18 cellular contexts compared by ENCODE assay signal in genomic region chr1:222028151-222028550, GRCh38.
"Had no signal": no experiment of that assay in that cellular context is flagged by ENCODE, and none has a peak within 500 bp of the region (broad histone marks: within the 10 kb centered on the region; RNA-seq: fewer than 3 reads in every experiment).

No MANE protein-coding gene starts in this region.

- H3K36me3 ChIP-seq: brain microvascular endothelial cell, thyroid gland had no signal

- H3K27me3 Mint-ChIP-seq: stimulated activated memory B cell treated with anti-CD40 and anti-IgM and Interleukin-4, amounts not matched to agents 10 μg/mL and 1 μg/mL and 100 μg/mL, for 72 hours had no signal

- H3K9me3 Mint-ChIP-seq: central memory CD8-positive, alpha-beta T cell; immature natural killer cell; nephron; stimulated activated memory B cell treated with anti-CD40 and anti-IgM and Interleukin-4, amounts not matched to agents 10 μg/mL and 1 μg/mL and 100 μg/mL, for 72 hours had no signal

- H3K27ac ChIP-seq: brain microvascular endothelial cell, thyroid gland had no signal

- ATAC-seq: stimulated activated memory B cell treated with anti-CD40 and anti-IgM and Interleukin-4, amounts not matched to agents 10 μg/mL and 1 μg/mL and 100 μg/mL, for 72 hours had no signal

- DNase-seq: activated CD4-positive, alpha-beta T cell treated with anti-CD3 and anti-CD28 coated beads for 1 hour; activated CD4-positive, alpha-beta T cell treated with anti-CD3 and anti-CD28 coated beads, Interleukin-2, amount 50 U/mL, for 4 hours; activated naive CD4-positive, alpha-beta T cell; activated T-cell treated with anti-CD3 and anti-CD28 coated beads for 4 hours; anterior cingulate cortex; brain microvascular endothelial cell; cortex of kidney; effector CD4-positive, alpha-beta T cell; foreskin fibroblast; immature natural killer cell; nucleus accumbens; posterior cingulate gyrus; retina; stimulated activated CD4-positive, alpha-beta T cell treated with anti-CD3 and anti-CD28 coated beads, Interleukin-2, amount 100 ng/mL, for 48 hours; thyroid gland had no signal

- H3K4me3 ChIP-seq: thyroid gland had no signal

- H3K9me3 ChIP-seq: thyroid gland had no signal

- H3K27ac Mint-ChIP-seq: immature natural killer cell; nephron; stimulated activated memory B cell treated with anti-CD40 and anti-IgM and Interleukin-4, amounts not matched to agents 10 μg/mL and 1 μg/mL and 100 μg/mL, for 72 hours had no signal

- H3K36me3 Mint-ChIP-seq: stimulated activated memory B cell treated with anti-CD40 and anti-IgM and Interleukin-4, amounts not matched to agents 10 μg/mL and 1 μg/mL and 100 μg/mL, for 72 hours had no signal

- H3K4me3 Mint-ChIP-seq: central memory CD8-positive, alpha-beta T cell; immature natural killer cell; nephron; stimulated activated memory B cell treated with anti-CD40 and anti-IgM and Interleukin-4, amounts not matched to agents 10 μg/mL and 1 μg/mL and 100 μg/mL, for 72 hours had no signal

- H3K27me3 ChIP-seq: brain microvascular endothelial cell, thyroid gland had no signal

- H3K4me1 Mint-ChIP-seq: central memory CD8-positive, alpha-beta T cell; immature natural killer cell; stimulated activated memory B cell treated with anti-CD40 and anti-IgM and Interleukin-4, amounts not matched to agents 10 μg/mL and 1 μg/mL and 100 μg/mL, for 72 hours had no signal
